ENCODE assay signal across 11 cellular contexts in genomic region chr15:101500865-101501551, GRCh38. TPM values are rescaled to one million over a fixed set of nuclear protein-coding genes. Genes with fewer than 3 reads are reported as not detected.
DNase-seq lines count a peak whose midpoint lies in the region; ATAC-seq and TF ChIP-seq lines count a peak whose summit lies in the region.
"Had no signal": no experiment of that assay in that cellular context is flagged by ENCODE, and none has a peak within 500 bp of the region (broad histone marks: within the 10 kb centered on the region; RNA-seq: fewer than 3 reads in every experiment).

No MANE protein-coding gene starts in this region.

- CTCF ChIA-PET in Calu3 (lab: Charles Lee), result interaction anchor here (0.6 to 1.5 kb wide), 2 partner anchors 79 to 212 kb away, joined by 3 to 4 read pairs; no protein-coding TSS in a partner anchor

- no TSS peak for BruUV-seq in Calu3 (replicated peaks; lab: Mats Ljungman, UMichigan)

- H3K36me3 ChIP-seq in KMS-11 (ENCODE audit: insufficient read depth), result no peaks in the 10 kb centered on the region

- H3K4me2 ChIP-seq in KMS-11, result peak overlapping the region; percentile 38; the same call in 1 of the 2 replicates

- H3K79me2 ChIP-seq in KMS-11 (ENCODE audit: insufficient read depth, low read depth), result no peaks in the 10 kb centered on the region

- H3K4me3 ChIP-seq in KMS-11 (IDR thresholded peaks at IDR 0.05; ENCODE audit: insufficient read depth, low read depth, low read length) (no peak overlapping the region), epithelial cell of esophagus (ENCODE audit: low read length) (no peak overlapping the region)

- H3K27ac ChIP-seq in KMS-11, result no peak overlapping the region

- no peak overlapping the region for H3K27ac Mint-ChIP-seq in Calu3 (ENCODE audit: unreplicated experiment)
- H3K27ac Mint-ChIP-seq: activated CD4-positive, alpha-beta memory T cell treated with anti-CD3 and anti-CD28 coated beads for 36 hours had no signal

- H4K20me1 ChIP-seq in KMS-11 (ENCODE audit: insufficient read depth), result no peaks in the 10 kb centered on the region

- TF ChIP-seq CTCF in GM10266 (IDR thresholded peaks at IDR 0.05; ENCODE audit: control insufficient read depth, insufficient read depth, low read depth, missing control alignments) (no peak), KMS-11 (conservative IDR thresholded peaks at IDR 0.05; ENCODE audit: low read depth, low read length) (no peak), epithelial cell of esophagus (IDR thresholded peaks at IDR 0.05; ENCODE audit: insufficient read depth, low read depth, low read length, missing control alignments) (no peak), Calu3 (IDR thresholded peaks at IDR 0.05; ENCODE audit: unreplicated experiment) (no peak)

- H3K36me3 Mint-ChIP-seq in Calu3 (ENCODE audit: insufficient read depth, unreplicated experiment), result no peaks in the 10 kb centered on the region
- H3K36me3 Mint-ChIP-seq: activated CD4-positive, alpha-beta memory T cell treated with anti-CD3 and anti-CD28 coated beads for 36 hours; naive thymus-derived CD4-positive, alpha-beta T cell had no signal

- H3K4me1 ChIP-seq in KMS-11 (ENCODE audit: low read depth, poor library complexity, severe bottlenecking), result peaks cover 12% of the 10 kb centered on the region

- H3K4me1 Mint-ChIP-seq in Calu3 (ENCODE audit: low read depth, unreplicated experiment), result peaks cover 11% of the 10 kb centered on the region

- ATAC-seq in GM18873 (IDR thresholded peaks at IDR 0.05; ENCODE audit: low FRiP score, unreplicated experiment), result no peak

- H2AFZ ChIP-seq in KMS-11 (ENCODE audit: low read depth), result peak overlapping the region; percentile 36; the same call in 1 of the 2 replicates

- no peak overlapping the region for H3K9ac ChIP-seq in KMS-11

- no peaks in the 10 kb centered on the region for H3K9me3 Mint-ChIP-seq in Calu3 (ENCODE audit: low read depth, unreplicated experiment)
- H3K9me3 Mint-ChIP-seq: activated CD4-positive, alpha-beta memory T cell treated with anti-CD3 and anti-CD28 coated beads for 36 hours had no signal

- peaks cover 57% of the 10 kb centered on the region for H3K27me3 Mint-ChIP-seq in Calu3 (ENCODE audit: unreplicated experiment)

- H3K27me3 ChIP-seq in KMS-11 (ENCODE audit: insufficient read depth, low read depth), result no peaks in the 10 kb centered on the region

- intact Hi-C loops in Calu3 (cut with micrococcal nuclease; ENCODE audit: unreplicated experiment), result loop anchor here (2.0 kb wide), 1 partner anchor 200 kb away; no protein-coding TSS in a partner anchor

- DNase-seq in GM10266 (ENCODE audit: extremely low spot score) (peak; percentile 6), epithelial cell of esophagus (ENCODE audit: low read depth) (peak; percentile 61), myocyte (ENCODE audit: low read depth) (peak; percentile 33), Calu3 (no peak), cortex of kidney (lab: John Stamatoyannopoulos, UW) (no peak)
- DNase-seq in central memory CD4-positive, alpha-beta T cell, result no peak
- DNase-seq: NCI-H2081 had no signal

- no peak overlapping the region for H3K4me3 Mint-ChIP-seq in Calu3 (ENCODE audit: low read depth, unreplicated experiment)
- H3K4me3 Mint-ChIP-seq: activated CD4-positive, alpha-beta memory T cell treated with anti-CD3 and anti-CD28 coated beads for 36 hours had no signal

RNA-seq across cellular contexts. Expression of gene PCSK6, which starts 11.5 kb away (rescaled TPM):
- 2.2 and 2.5 TPM in 2 replicates for total RNA-seq in myocyte
- 0.33 TPM for polyA plus RNA-seq in myocyte (2012)
- total RNA-seq in Calu3 (2022), result 4.0 and 5.1 TPM in 2 replicates

Comparison
In these comparisons a context has a peak if more than half of its experiments do, and no peak if none do; other contexts are left out.
1. DNase-seq: peak in GM10266 (single experiment), epithelial cell of esophagus (single experiment) and myocyte (single experiment); none in central memory CD4-positive, alpha-beta T cell (single experiment), Calu3 (single experiment) and cortex of kidney (single experiment).